In the genomic region with DNA sequence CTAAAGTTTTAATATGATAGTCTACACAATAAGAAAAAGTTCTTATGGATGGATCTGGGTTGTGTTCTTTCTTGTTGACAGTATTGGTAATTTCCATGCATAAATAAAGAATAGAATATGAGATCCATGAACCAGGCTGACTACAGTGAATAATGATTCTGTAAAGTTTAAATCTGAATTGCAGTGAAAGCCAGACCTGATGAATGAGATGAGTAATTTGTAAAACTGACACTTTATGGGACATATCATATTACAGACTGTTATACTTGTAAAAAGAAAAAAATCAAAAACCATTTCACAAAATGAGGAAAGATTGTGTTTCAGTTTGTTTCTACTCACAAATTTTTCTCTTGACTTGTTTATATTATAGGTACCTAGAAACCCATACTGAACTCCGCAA, we compare ENCODE assay signal across 25 cellular contexts.
"Had no signal": no experiment of that assay in that cellular context is flagged by ENCODE, and none has a peak within 500 bp of the region (broad histone marks: within the 10 kb centered on the region; RNA-seq: fewer than 3 reads in every experiment).

No MANE protein-coding gene starts in this region.

- H2AFZ ChIP-seq: neural progenitor cell, parathyroid adenoma had no signal

- H3K27me3 ChIP-seq: neural progenitor cell, ovary, right lobe of liver, sigmoid colon, stomach, thyroid gland, tibial nerve, upper lobe of left lung, vagina had no signal

- H3K36me3 ChIP-seq: neural progenitor cell, ovary, right lobe of liver, sigmoid colon, stomach, thoracic aorta, thyroid gland, tibial nerve, upper lobe of left lung, vagina had no signal

- H3K27ac ChIP-seq: neural progenitor cell, ovary, parathyroid adenoma, psoas muscle, right lobe of liver, sigmoid colon, stomach, thoracic aorta, thyroid gland, tibial nerve, upper lobe of left lung, vagina had no signal

- ATAC-seq: natural killer cell; psoas muscle; right cardiac atrium; right lobe of liver; stimulated activated effector memory CD8-positive, alpha-beta T cell treated with anti-CD3 and anti-CD28 coated beads, Interleukin-12 subunit alpha, Interleukin-12 subunit beta, amount 100 ng/mL, for 72 hours; stimulated activated naive B cell treated with anti-CD40 and anti-IgM and Interleukin-4, amounts not matched to agents 10 μg/mL and 1 μg/mL and 100 μg/mL, for 72 hours had no signal

- H3K4me2 ChIP-seq: neural progenitor cell had no signal

- DNase-seq: natural killer cell; occipital lobe; ovary; posterior cingulate gyrus; psoas muscle; right cardiac atrium; right lobe of liver; sigmoid colon; small intestine; stimulated activated CD4-positive, alpha-beta T cell treated with anti-CD3 and anti-CD28 coated beads, Interleukin-15, amount 100 ng/mL, for 24 hours; stimulated activated CD4-positive, alpha-beta T cell treated with anti-CD3 and anti-CD28 coated beads, Interleukin-2, amount 100 ng/mL, for 24 hours; stimulated activated CD4-positive, alpha-beta T cell treated with anti-CD3 and anti-CD28 coated beads, Interleukin-2, amount 100 ng/mL, for 48 hours; stimulated activated CD4-positive, alpha-beta T cell treated with anti-CD3 and anti-CD28 coated beads, Interleukin-4, amount 100 ng/mL, for 24 hours; stimulated activated naive B cell treated with anti-CD40 and anti-IgM and Interleukin-4, amounts not matched to agents 10 μg/mL and 1 μg/mL and 100 μg/mL, for 72 hours; stimulated activated naive CD4-positive, alpha-beta T cell treated with Interleukin-2 at 50 U/mL for 16 hours; stomach; thyroid gland; trophoblast cell; upper lobe of left lung had no signal

- H3K4me1 ChIP-seq: neural progenitor cell, parathyroid adenoma, psoas muscle, right lobe of liver, sigmoid colon, stomach, thyroid gland, tibial nerve, upper lobe of left lung, vagina had no signal

- H3K9ac ChIP-seq: neural progenitor cell, parathyroid adenoma had no signal

- H3K79me2 ChIP-seq: parathyroid adenoma had no signal

- H3K4me3 ChIP-seq: neural progenitor cell, ovary, psoas muscle, right lobe of liver, sigmoid colon, stomach, thoracic aorta, thyroid gland, tibial nerve, upper lobe of left lung, vagina had no signal

- H3K9me3 ChIP-seq: ovary, psoas muscle, right lobe of liver, sigmoid colon, stomach, thoracic aorta, thyroid gland, tibial nerve, upper lobe of left lung, vagina had no signal
